Comparison of ENCODE assay signal across 9 cellular contexts in the genomic region with DNA sequence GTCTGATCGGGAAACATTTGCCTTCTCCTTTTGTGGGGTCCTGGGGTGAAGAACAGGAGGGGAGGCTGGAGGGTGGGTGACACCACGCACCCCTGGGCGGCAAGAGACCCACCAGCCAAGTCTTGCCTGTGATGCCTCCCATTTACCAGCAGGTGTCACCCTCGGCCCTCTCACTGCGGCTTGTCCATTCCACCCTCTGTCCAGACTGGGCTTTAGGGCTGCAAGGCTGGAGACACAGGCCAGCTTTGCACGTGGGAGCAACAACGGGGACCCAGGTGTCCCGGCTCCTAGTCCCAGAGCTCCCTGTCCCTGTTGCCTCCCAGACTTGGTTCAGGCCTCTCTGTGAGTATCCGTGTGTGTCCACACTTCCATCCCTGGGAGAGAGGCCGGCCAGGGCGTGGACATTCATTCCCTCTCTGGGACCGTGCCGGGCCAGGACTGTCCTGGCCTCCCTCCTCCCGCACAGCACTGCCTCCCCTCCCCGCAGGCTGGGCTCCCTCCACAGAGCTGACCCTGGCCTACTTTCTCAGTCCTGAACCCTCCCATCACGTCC. TPM values are rescaled to one million over a fixed set of nuclear protein-coding genes. Genes with fewer than 3 reads are reported as not detected.
DNase-seq lines count a peak whose midpoint lies in the region; ATAC-seq and TF ChIP-seq lines count a peak whose summit lies in the region.
"Had no signal": no experiment of that assay in that cellular context is flagged by ENCODE, and none has a peak within 500 bp of the region (broad histone marks: within the 10 kb centered on the region; RNA-seq: fewer than 3 reads in every experiment).

No MANE protein-coding gene starts in this region.

- CTCF ChIA-PET in activated CD4-positive, alpha-beta memory T cell treated with anti-CD3 and anti-CD28 coated beads, Interleukin-2, amount 10 ng/mL, durations not matched to agents 7 days and 5 days (lab: Charles Lee), result interaction anchor here (0.7 to 4.7 kb wide), 6 partner anchors 15 to 163 kb away, joined by 3 to 39 read pairs (median 4); no protein-coding TSS in a partner anchor

- DNase-seq in ACHN, result peak; percentile 79
- peak; percentile 78 for DNase-seq in GM19238 (ENCODE audit: insufficient read length, low spot score)
- DNase-seq in NCI-H510A treated with DMSO at 0.1 percent for 48 hours (lab: John Stamatoyannopoulos, UW), result peak; percentile 58
- peak; percentile 57 for DNase-seq in activated CD4-positive, alpha-beta memory T cell treated with anti-CD3 and anti-CD28 coated beads, Interleukin-2, amount 10 ng/mL, durations not matched to agents 7 days and 5 days
- peak; percentile 38 to 50 (median 46) for DNase-seq in effector memory CD8-positive, alpha-beta T cell
- DNase-seq in mesothelial cell of epicardium (ENCODE audit: low spot score in 2 of 2, unreplicated experiment in 2 of 2), result peak; percentile 54 to 82
- DNase-seq in stimulated activated CD8-positive, alpha-beta memory T cell treated with anti-CD3 and anti-CD28 coated beads, Interleukin-15, amount 100 ng/mL, for 24 hours (ENCODE audit: low read depth), result peak; percentile 36

- H3K9me3 Mint-ChIP-seq in activated CD4-positive, alpha-beta memory T cell treated with anti-CD3 and anti-CD28 coated beads, Interleukin-2, amount 10 ng/mL, durations not matched to agents 7 days and 5 days, result no peaks in the 10 kb centered on the region
- H3K9me3 Mint-ChIP-seq in effector memory CD8-positive, alpha-beta T cell, result no peaks in the 10 kb centered on the region
- no peaks in the 10 kb centered on the region for H3K9me3 Mint-ChIP-seq in mesothelial cell of epicardium
- H3K9me3 Mint-ChIP-seq: stimulated activated naive CD8-positive, alpha-beta T cell treated with anti-CD3 and anti-CD28 coated beads, Interleukin-15, Interleukin-2, amounts not matched to agents 100 ng/mL and 50 ng/mL, for 24 hours had no signal

- ATAC-seq in effector memory CD8-positive, alpha-beta T cell (replicated peaks), result peak; percentile 61
- ATAC-seq in HG03439 (IDR thresholded peaks at IDR 0.05; ENCODE audit: unreplicated experiment), result no peak

- POLR2A ChIA-PET in activated CD4-positive, alpha-beta memory T cell treated with anti-CD3 and anti-CD28 coated beads, Interleukin-2, amount 10 ng/mL, durations not matched to agents 7 days and 5 days (lab: Charles Lee), result no interaction called here

- H3K4me1 Mint-ChIP-seq in activated CD4-positive, alpha-beta memory T cell treated with anti-CD3 and anti-CD28 coated beads, Interleukin-2, amount 10 ng/mL, durations not matched to agents 7 days and 5 days, result no peaks in the 10 kb centered on the region
- H3K4me1 Mint-ChIP-seq in effector memory CD8-positive, alpha-beta T cell (ENCODE audit: low read depth in 2 of 2), result peaks cover 0 to 2% of the 10 kb centered on the region in 2 donors
- peaks cover 2% of the 10 kb centered on the region for H3K4me1 Mint-ChIP-seq in mesothelial cell of epicardium

- no peaks in the 10 kb centered on the region for H3K27me3 Mint-ChIP-seq in activated CD4-positive, alpha-beta memory T cell treated with anti-CD3 and anti-CD28 coated beads, Interleukin-2, amount 10 ng/mL, durations not matched to agents 7 days and 5 days
- H3K27me3 Mint-ChIP-seq in effector memory CD8-positive, alpha-beta T cell, result no peaks in the 10 kb centered on the region
- no peaks in the 10 kb centered on the region for H3K27me3 Mint-ChIP-seq in mesothelial cell of epicardium (ENCODE audit: low read depth)
- H3K27me3 Mint-ChIP-seq: stimulated activated naive CD8-positive, alpha-beta T cell treated with anti-CD3 and anti-CD28 coated beads, Interleukin-15, Interleukin-2, amounts not matched to agents 100 ng/mL and 50 ng/mL, for 24 hours had no signal

- H3K4me3 Mint-ChIP-seq in activated CD4-positive, alpha-beta memory T cell treated with anti-CD3 and anti-CD28 coated beads, Interleukin-2, amount 10 ng/mL, durations not matched to agents 7 days and 5 days, result no peak overlapping the region
- H3K4me3 Mint-ChIP-seq in effector memory CD8-positive, alpha-beta T cell, result no peak overlapping the region
- H3K4me3 Mint-ChIP-seq in mesothelial cell of epicardium, result no peak overlapping the region
- H3K4me3 Mint-ChIP-seq: stimulated activated naive CD8-positive, alpha-beta T cell treated with anti-CD3 and anti-CD28 coated beads, Interleukin-15, Interleukin-2, amounts not matched to agents 100 ng/mL and 50 ng/mL, for 24 hours had no signal

- H3K36me3 Mint-ChIP-seq in activated CD4-positive, alpha-beta memory T cell treated with anti-CD3 and anti-CD28 coated beads, Interleukin-2, amount 10 ng/mL, durations not matched to agents 7 days and 5 days (ENCODE audit: low read depth), result no peaks in the 10 kb centered on the region
- no peaks in the 10 kb centered on the region for H3K36me3 Mint-ChIP-seq in effector memory CD8-positive, alpha-beta T cell (ENCODE audit: insufficient read depth)
- no peaks in the 10 kb centered on the region for H3K36me3 Mint-ChIP-seq in mesothelial cell of epicardium

- in situ Hi-C loops in ACHN (cut with HindIII; ENCODE audit: low pct_ligation_motif_present, low pct_unique_long_range_greater_than_20kb, low sequenced_read_pairs), result loop anchor here (25.0 kb wide), 1 partner anchor 145 kb away; no protein-coding TSS in a partner anchor

- peak; percentile 92 for TF ChIP-seq CTCF in mesothelial cell of epicardium (IDR thresholded peaks at IDR 0.05; ENCODE audit: unreplicated experiment)

- H3K27ac Mint-ChIP-seq in activated CD4-positive, alpha-beta memory T cell treated with anti-CD3 and anti-CD28 coated beads, Interleukin-2, amount 10 ng/mL, durations not matched to agents 7 days and 5 days, result no peak overlapping the region
- no peak overlapping the region for H3K27ac Mint-ChIP-seq in effector memory CD8-positive, alpha-beta T cell
- no peak overlapping the region for H3K27ac Mint-ChIP-seq in mesothelial cell of epicardium
- H3K27ac Mint-ChIP-seq: stimulated activated naive CD8-positive, alpha-beta T cell treated with anti-CD3 and anti-CD28 coated beads, Interleukin-15, Interleukin-2, amounts not matched to agents 100 ng/mL and 50 ng/mL, for 24 hours had no signal

RNA-seq across cellular contexts. Expression of gene GTF2IRD1, which starts 36.2 kb away (rescaled TPM):
- total RNA-seq in activated CD4-positive, alpha-beta memory T cell treated with anti-CD3 and anti-CD28 coated beads, Interleukin-2, amount 10 ng/mL, durations not matched to agents 7 days and 5 days, result 1 to 10 TPM; 4.0 to 4.6 TPM
- 73.3 to 84.0 TPM (median 80.8 TPM) in 3 replicates for total RNA-seq in mesothelial cell of epicardium

Comparison
In these comparisons a context has a peak if more than half of its experiments do, and no peak if none do; other contexts are left out.
1. RNA of gene GTF2IRD1, which starts 36.2 kb away (total RNA-seq): 73.3 to 84.0 TPM in mesothelial cell of epicardium; 4.0 to 4.6 TPM in activated CD4-positive, alpha-beta memory T cell treated with anti-CD3 and anti-CD28 coated beads, Interleukin-2, amount 10 ng/mL, durations not matched to agents 7 days and 5 days; every median in the first group is over 10 times any median in the second.
2. Peak in every context shown above with its lines, with median percentiles within 50 percentile points of each other: DNase-seq.